8 cellular contexts compared by ENCODE assay signal in the genomic region with DNA sequence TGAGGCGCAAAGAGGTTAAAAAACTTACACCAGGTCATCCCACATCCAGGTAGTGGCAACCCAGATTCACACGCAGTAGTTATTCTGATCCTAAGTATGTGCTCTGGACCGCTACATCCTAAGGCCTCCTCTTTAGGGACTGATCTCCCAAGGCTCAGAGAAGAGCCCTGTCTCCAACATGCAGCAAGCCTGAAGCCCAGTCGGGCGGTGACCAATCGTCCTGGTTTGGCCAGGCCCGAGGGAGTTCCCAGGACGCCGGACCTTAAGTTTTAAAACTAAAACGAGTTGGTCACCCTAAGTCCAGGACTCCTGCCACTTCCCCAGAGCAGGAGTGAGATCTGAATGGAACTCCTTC. TPM values are rescaled to one million over a fixed set of nuclear protein-coding genes. Genes with fewer than 3 reads are reported as not detected.
DNase-seq lines count a peak whose midpoint lies in the region; ATAC-seq lines count a peak whose summit lies in the region.

No MANE protein-coding gene starts in this region.

- peak overlapping the region; percentile 100 for H3K4me3 ChIP-seq in iPS-20b (ENCODE audit: low read length)
- peak overlapping the region; percentile 86 to 95 for H3K4me3 ChIP-seq in stomach smooth muscle (ENCODE audit: low read length in 2 of 2)

- H3K36me3 Mint-ChIP-seq in T-helper 2 cell treated with Interferon-gamma antibody and Interleukin-4, amounts not matched to agents 5 μg/mL and 100 μg/mL, for 36 hours (ENCODE audit: low read depth), result peaks cover 12% of the 10 kb centered on the region
- H3K36me3 Mint-ChIP-seq in activated CD8-positive, alpha-beta T cell treated with anti-CD3 and anti-CD28 coated beads, Interleukin-2, amount 10 ng/mL, durations not matched to agents 7 days and 5 days (ENCODE audit: low read depth), result peaks cover 17% of the 10 kb centered on the region

- no peaks in the 10 kb centered on the region for H3K27me3 ChIP-seq in iPS-20b (ENCODE audit: insufficient read depth, low read length)
- H3K27me3 ChIP-seq in stomach smooth muscle (ENCODE audit: control insufficient read depth in 1 of 2, insufficient read depth in 2 of 2, low read length in 2 of 2), result no peaks in the 10 kb centered on the region

- CTCF ChIA-PET in activated CD8-positive, alpha-beta T cell treated with anti-CD3 and anti-CD28 coated beads, Interleukin-2, amount 10 ng/mL, durations not matched to agents 7 days and 5 days (lab: Charles Lee), result interaction anchor here (1.4 to 1.6 kb wide), 2 partner anchors 16 to 41 kb away, joined by 5 to 7 read pairs; a partner anchor contains a TSS

- H3K27ac ChIP-seq in iPS-20b (ENCODE audit: low read length), result peak overlapping the region; percentile 61
- peak overlapping the region; percentile 62 for H3K27ac ChIP-seq in stomach smooth muscle (ENCODE audit: low read length)

- H3K4me1 ChIP-seq in iPS-20b (ENCODE audit: insufficient read depth, low read length) (peaks cover 11% of the 10 kb centered on the region), stomach smooth muscle (ENCODE audit: control insufficient read depth, insufficient read depth, low read length) (peaks cover 20% of the 10 kb centered on the region)

- H3K27ac Mint-ChIP-seq in T-helper 2 cell treated with Interferon-gamma antibody and Interleukin-4, amounts not matched to agents 5 μg/mL and 100 μg/mL, for 36 hours, result peak overlapping the region; percentile 92
- H3K27ac Mint-ChIP-seq in activated CD8-positive, alpha-beta T cell treated with anti-CD3 and anti-CD28 coated beads, Interleukin-2, amount 10 ng/mL, durations not matched to agents 7 days and 5 days, result peak overlapping the region; percentile 96

- no peaks in the 10 kb centered on the region for H3K27me3 Mint-ChIP-seq in T-helper 2 cell treated with Interferon-gamma antibody and Interleukin-4, amounts not matched to agents 5 μg/mL and 100 μg/mL, for 36 hours (ENCODE audit: low read depth)
- H3K27me3 Mint-ChIP-seq in activated CD8-positive, alpha-beta T cell treated with anti-CD3 and anti-CD28 coated beads, Interleukin-2, amount 10 ng/mL, durations not matched to agents 7 days and 5 days (ENCODE audit: low read depth), result no peaks in the 10 kb centered on the region

- H3K4me3 Mint-ChIP-seq in T-helper 2 cell treated with Interferon-gamma antibody and Interleukin-4, amounts not matched to agents 5 μg/mL and 100 μg/mL, for 36 hours, result peak overlapping the region; percentile 95
- peak overlapping the region; percentile 95 for H3K4me3 Mint-ChIP-seq in activated CD8-positive, alpha-beta T cell treated with anti-CD3 and anti-CD28 coated beads, Interleukin-2, amount 10 ng/mL, durations not matched to agents 7 days and 5 days

- H3K9me3 ChIP-seq in iPS-20b (ENCODE audit: insufficient read depth, low read depth, low read length) (no peaks in the 10 kb centered on the region), stomach smooth muscle (ENCODE audit: control insufficient read depth in 2 of 2, low read length in 2 of 2) (no peaks in the 10 kb centered on the region)

- H3K9me3 Mint-ChIP-seq in T-helper 2 cell treated with Interferon-gamma antibody and Interleukin-4, amounts not matched to agents 5 μg/mL and 100 μg/mL, for 36 hours, result no peaks in the 10 kb centered on the region
- H3K9me3 Mint-ChIP-seq in activated CD8-positive, alpha-beta T cell treated with anti-CD3 and anti-CD28 coated beads, Interleukin-2, amount 10 ng/mL, durations not matched to agents 7 days and 5 days (ENCODE audit: insufficient read depth), result no peaks in the 10 kb centered on the region

- H3K36me3 ChIP-seq in iPS-20b (ENCODE audit: insufficient read depth, low read depth, low read length) (peaks cover 24% of the 10 kb centered on the region), stomach smooth muscle (ENCODE audit: control insufficient read depth in 2 of 2, insufficient read depth in 2 of 2, low read length in 2 of 2) (peaks cover 6 to 9% of the 10 kb centered on the region in 2 donors)

- DNase-seq in T-helper 2 cell treated with Interferon-gamma antibody and Interleukin-4, amounts not matched to agents 5 μg/mL and 100 μg/mL, for 36 hours (ENCODE audit: low spot score), result no peak
- DNase-seq in T-helper 2 cell (no peak), globus pallidus (ENCODE audit: low spot score) (no peak)
- DNase-seq in activated CD8-positive, alpha-beta T cell treated with anti-CD3 and anti-CD28 coated beads, Interleukin-2, amount 10 ng/mL, durations not matched to agents 7 days and 5 days, result no peak

- peak overlapping the region; percentile 96 for H3K9ac ChIP-seq in iPS-20b (ENCODE audit: low read depth, low read length)
- peak overlapping the region; percentile 70 to 85 for H3K9ac ChIP-seq in stomach smooth muscle (ENCODE audit: low read length in 2 of 2)

- ATAC-seq in HG02973 (IDR thresholded peaks at IDR 0.05; ENCODE audit: unreplicated experiment) (peak; percentile 10), HG03108 (IDR thresholded peaks at IDR 0.05; ENCODE audit: unreplicated experiment) (no peak)
- peak; percentile 15 for ATAC-seq in activated CD8-positive, alpha-beta T cell treated with anti-CD3 and anti-CD28 coated beads, Interleukin-2, amount 10 ng/mL, durations not matched to agents 7 days and 5 days

- POLR2A ChIA-PET in activated CD8-positive, alpha-beta T cell treated with anti-CD3 and anti-CD28 coated beads, Interleukin-2, amount 10 ng/mL, durations not matched to agents 7 days and 5 days (lab: Charles Lee), result interaction anchor here (1.0 to 1.2 kb wide), 2 partner anchors 13 to 18 kb away, joined by 3 to 4 read pairs; no protein-coding TSS in a partner anchor

- peaks cover 26% of the 10 kb centered on the region for H3K4me1 Mint-ChIP-seq in T-helper 2 cell treated with Interferon-gamma antibody and Interleukin-4, amounts not matched to agents 5 μg/mL and 100 μg/mL, for 36 hours (ENCODE audit: low read depth)
- peaks cover 34% of the 10 kb centered on the region for H3K4me1 Mint-ChIP-seq in activated CD8-positive, alpha-beta T cell treated with anti-CD3 and anti-CD28 coated beads, Interleukin-2, amount 10 ng/mL, durations not matched to agents 7 days and 5 days (ENCODE audit: low read depth)

RNA-seq across cellular contexts. Expression of a gene that starts 0.4 kb away (rescaled TPM):
- 10 to 100 TPM; 37.7 to 37.9 TPM for total RNA-seq in activated CD8-positive, alpha-beta T cell treated with anti-CD3 and anti-CD28 coated beads, Interleukin-2, amount 10 ng/mL, durations not matched to agents 7 days and 5 days

RNA-seq across cellular contexts. Expression of a gene that starts 0.5 kb away (rescaled TPM):
- 1 to 10 TPM; 5.2 to 6.4 TPM for total RNA-seq in activated CD8-positive, alpha-beta T cell treated with anti-CD3 and anti-CD28 coated beads, Interleukin-2, amount 10 ng/mL, durations not matched to agents 7 days and 5 days

RNA-seq across cellular contexts. Expression of a gene that starts 41.5 kb away (rescaled TPM):
- 10 to 100 TPM; 14.0 to 15.9 TPM for total RNA-seq in activated CD8-positive, alpha-beta T cell treated with anti-CD3 and anti-CD28 coated beads, Interleukin-2, amount 10 ng/mL, durations not matched to agents 7 days and 5 days
